ENCODE assay signal across 9 cellular contexts in the genomic region with DNA sequence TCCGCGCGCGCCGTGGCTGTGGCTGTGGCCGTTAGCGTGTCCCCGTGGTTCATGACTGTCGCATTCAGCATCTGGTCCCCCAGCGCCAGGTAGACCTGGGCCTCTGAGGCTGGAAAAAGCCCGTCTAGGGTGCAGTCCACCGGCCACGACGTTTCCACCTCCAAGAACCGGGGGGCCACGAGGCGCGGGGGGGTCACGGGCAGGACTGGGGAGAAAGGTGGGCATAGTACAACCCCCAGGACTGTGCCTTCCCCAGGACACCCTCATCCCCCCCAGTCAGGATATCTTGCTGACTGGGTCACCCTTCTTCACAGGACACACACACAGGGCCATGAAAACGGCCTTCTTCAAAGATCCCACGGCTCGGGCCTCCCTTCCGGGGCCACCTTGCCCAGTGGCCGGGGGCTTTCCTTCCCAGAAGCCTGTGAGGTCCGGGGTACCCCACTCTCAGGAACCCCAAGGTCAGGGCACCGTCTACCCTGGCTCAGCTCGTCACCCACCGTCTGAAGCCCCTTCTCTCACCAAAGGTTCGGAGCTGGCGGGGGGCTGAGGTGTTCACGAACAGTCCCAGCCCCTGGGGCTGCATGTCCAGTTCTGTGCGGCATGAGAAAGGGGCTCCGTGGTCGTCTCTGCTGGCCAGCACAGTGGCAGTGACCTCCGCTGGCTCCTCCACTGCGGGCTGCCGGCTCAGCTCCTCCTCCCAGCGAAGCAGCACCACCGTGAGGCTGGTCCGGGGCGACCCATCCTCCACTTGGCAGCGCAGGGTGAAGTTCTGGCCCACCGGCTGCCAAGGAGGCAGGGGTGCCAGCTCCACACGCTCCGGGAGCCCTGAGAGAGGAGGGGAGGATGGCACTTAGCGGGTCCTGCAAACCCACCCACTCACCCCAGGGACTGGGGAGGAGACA. TPM values are rescaled to one million over a fixed set of nuclear protein-coding genes. Genes with fewer than 3 reads are reported as not detected.
A peak's percentile ranks its signal among the peaks of the same experiment; 100 is the strongest.
DNase-seq lines count a peak whose midpoint lies in the region; ATAC-seq, FAIRE-seq and TF ChIP-seq lines count a peak whose summit lies in the region.
"Had no signal": no experiment of that assay in that cellular context is flagged by ENCODE, and none has a peak within 500 bp of the region (broad histone marks: within the 10 kb centered on the region; RNA-seq: fewer than 3 reads in every experiment).

No MANE protein-coding gene starts in this region.

- DNase-seq in A549 (ENCODE audit: low read depth in 1 of 2, low spot score in 1 of 2) (no peak), LNCaP clone FGC (ENCODE audit: low read depth) (no peak), endothelial cell of umbilical vein (ENCODE audit: low read depth, low spot score) (no peak), RPMI8226 (no peak), hippocampal formation (lab: John Stamatoyannopoulos, UW) (no peak), D721Med (ENCODE audit: insufficient read length, low spot score) (no peak), NCI-H2171 treated with DMSO at 0.1 percent for 48 hours (lab: John Stamatoyannopoulos, UW) (no peak)

- peaks cover 21% of the 10 kb centered on the region for H3K79me2 ChIP-seq in endothelial cell of umbilical vein (ENCODE audit: control insufficient read depth, insufficient read depth, low read length)

- H3K9me3 Mint-ChIP-seq in nephron: no peaks in the 10 kb centered on the region
- H3K9me3 Mint-ChIP-seq: CD8-positive, alpha-beta memory T cell had no signal

- TF ChIP-seq POLR2A in A549 (IDR thresholded peaks at IDR 0.05; ENCODE audit: low read length) (no peak), endothelial cell of umbilical vein (IDR thresholded peaks at IDR 0.05; ENCODE audit: low read depth, low read length) (no peak)

- peaks cover 8% of the 10 kb centered on the region for H3K27me3 Mint-ChIP-seq in nephron (ENCODE audit: low read depth)
- H3K27me3 Mint-ChIP-seq: CD8-positive, alpha-beta memory T cell had no signal

- H4K20me1 ChIP-seq in endothelial cell of umbilical vein (replicated peaks; ENCODE audit: control insufficient read depth, extremely low read depth, insufficient read depth, low read length): no peaks in the 10 kb centered on the region

- H3K4me1 ChIP-seq in A549: peaks cover 11% of the 10 kb centered on the region; the same call in 1 of the 3 replicates
- H3K4me1 ChIP-seq in endothelial cell of umbilical vein (ENCODE audit: control insufficient read depth, extremely low read depth, insufficient read depth, low read length): peaks cover 16% of the 10 kb centered on the region

- H3K27me3 ChIP-seq in endothelial cell of umbilical vein (ENCODE audit: control insufficient read depth in 2 of 2, insufficient read depth in 2 of 2, low read length in 2 of 2): no peaks in the 10 kb centered on the region

- peak in 1 of 2 experiments; percentile 9; a peak in 2 of 6 replicates for ATAC-seq in A549

- H3K9me3 ChIP-seq in A549 (no peaks in the 10 kb centered on the region), endothelial cell of umbilical vein (replicated peaks; ENCODE audit: control insufficient read depth, insufficient read depth, low read length) (no peaks in the 10 kb centered on the region)

- TF ChIP-seq EP300 in A549 (IDR thresholded peaks at IDR 0.05): no peak

- intact Hi-C loops in endothelial cell of umbilical vein (cut with micrococcal nuclease): loop anchor here (2.0 kb wide), 1 partner anchor 45 kb away; no protein-coding TSS in a partner anchor

- dilution Hi-C loops in endothelial cell of umbilical vein (cut with MboI; ENCODE audit: extremely low pct_ligation_motif_present, low sequenced_read_pairs): no loop called here

- H2AFZ ChIP-seq in endothelial cell of umbilical vein (ENCODE audit: low read depth, low read length): peak overlapping the region; percentile 67

- peaks cover 25% of the 10 kb centered on the region for H3K4me1 Mint-ChIP-seq in nephron

- 57% methylated on average over 12 of the region's 46 CpGs for WGBS in A549 (ENCODE audit: missing lambda C conversion rate)

- POLR2A ChIA-PET in A549 (lab: Yijun Ruan, JAX) (interaction anchor here (2.5 kb wide), 1 partner anchor 45 kb away, joined by 12 read pairs; the partner anchor contains the start of gene TYK2), endothelial cell of umbilical vein (lab: Charles Lee) (no interaction called here)

- no peak for FAIRE-seq in A549 (lab: Jason Lieb, UNC)
- no peak for FAIRE-seq in endothelial cell of umbilical vein (lab: Jason Lieb, UNC)
- FAIRE-seq in D721Med (lab: Jason Lieb, UNC): no peak

- H3K36me3 Mint-ChIP-seq in nephron (ENCODE audit: low read depth): peaks cover 3% of the 10 kb centered on the region

- no peak for TF ChIP-seq RAD21 in A549 (conservative IDR thresholded peaks at IDR 0.05 in 1 of 2, IDR thresholded peaks at IDR 0.05 in 1 of 2)

- H3K9me1 ChIP-seq in endothelial cell of umbilical vein (replicated peaks; ENCODE audit: control insufficient read depth, extremely low read depth, insufficient read depth, low read length): no peaks in the 10 kb centered on the region

- H3K4me3 ChIP-seq in A549 (peak overlapping the region; percentile 76; the same call in 1 of the 3 replicates), LNCaP clone FGC (ENCODE audit: low read depth, low read length) (peak overlapping the region; percentile 91), endothelial cell of umbilical vein (replicated peaks in 1 of 3; ENCODE audit: insufficient read depth in 1 of 3, low read depth in 1 of 3, low read length in 3 of 3) (peak overlapping the region in 1 of 3 experiments; percentile 8)

- H3K4me2 ChIP-seq in A549 (peak overlapping the region; percentile 92), endothelial cell of umbilical vein (ENCODE audit: insufficient read depth, low read length) (peak overlapping the region; percentile 14)

- peak overlapping the region; percentile 95 to 99 (median 97) for H3K4me3 Mint-ChIP-seq in nephron

- H3K36me3 ChIP-seq in endothelial cell of umbilical vein (ENCODE audit: control insufficient read depth in 2 of 2, extremely low read depth in 1 of 2, insufficient read depth in 2 of 2, low read length in 2 of 2): no peaks in the 10 kb centered on the region

- H3K27ac ChIP-seq in A549 (peak overlapping the region; percentile 13 to 77; a peak in 4 of 6 replicates), endothelial cell of umbilical vein (ENCODE audit: insufficient read depth, low read depth, low read length) (no peak overlapping the region)

- H3K27ac Mint-ChIP-seq in nephron: peak overlapping the region in 2 of 3 experiments; percentile 79 to 88

- TF ChIP-seq CTCF in A549 (IDR thresholded peaks at IDR 0.05): no peak
- no peak for TF ChIP-seq CTCF in LNCaP clone FGC (IDR thresholded peaks at IDR 0.05; ENCODE audit: control insufficient read depth, extremely low read depth, insufficient read depth)
- no peak for TF ChIP-seq CTCF in endothelial cell of umbilical vein (IDR thresholded peaks at IDR 0.05; ENCODE audit: extremely low read depth in 1 of 2, insufficient read depth in 1 of 2, low read depth in 1 of 2, low read length in 2 of 2)
- TF ChIP-seq CTCF in nephron (IDR thresholded peaks at IDR 0.05; ENCODE audit: unreplicated experiment in 3 of 3): no peak
- no peak for TF ChIP-seq CTCF in D721Med (IDR thresholded peaks at IDR 0.05; ENCODE audit: insufficient read depth, missing control alignments)

- CTCF ChIA-PET in A549 (lab: Yijun Ruan, JAX): interaction anchor here (0.8 to 1.2 kb wide), 3 partner anchors 46 to 76 kb away, joined by 3 to 4 read pairs (median 3); no protein-coding TSS in a partner anchor
- CTCF ChIA-PET in endothelial cell of umbilical vein (lab: Charles Lee): interaction anchor here (0.9 to 3.5 kb wide), 7 partner anchors 11 to 76 kb away, joined by 3 to 23 read pairs (median 8); partner anchors contain the start of genes CDC37, ICAM1 and TYK2

- no TSS peak for BruUV-seq in endothelial cell of umbilical vein (replicated peaks; lab: Mats Ljungman, UMichigan)

- no peak overlapping the region for H3K9ac ChIP-seq in endothelial cell of umbilical vein (replicated peaks; ENCODE audit: extremely low read depth, insufficient read depth, low read length)

RNA-seq across cellular contexts. Expression of gene RAVER1, which starts 2.1 kb away (rescaled TPM):
- polyA plus RNA-seq in A549 (2011; rRNA removed) (1.8 and 3.0 TPM in 2 replicates), A549 (2017; fragmentation: RNase III; extraction: RNeasy Plus Mini Kit Qiagen cat#74134 plus additional on column Dnase treatment) (20.4 to 22.1 TPM (median 21.4 TPM) in 3 replicates), endothelial cell of umbilical vein (5.1 and 5.2 TPM in 2 replicates)
- 12.5 and 20.2 TPM in 2 replicates for polyA plus RNA-seq in A549 (2012; cell fraction: cytosol; rRNA removed)
- polyA plus RNA-seq in A549 (2012; cell fraction: nucleus; rRNA removed): 26.1 and 45.9 TPM in 2 replicates
- polyA minus RNA-seq in A549 (2011; rRNA and poly(A)+ RNA removed): 2.4 and 3.4 TPM in 2 replicates
- total RNA-seq in endothelial cell of umbilical vein: 47.6 and 55.1 TPM in 2 replicates
- 8.1 and 9.9 TPM in 2 replicates for polyA plus RNA-seq in endothelial cell of umbilical vein (2011; cell fraction: cytosol; rRNA removed)
- polyA plus RNA-seq in endothelial cell of umbilical vein (2011; cell fraction: nucleus; rRNA removed): 11.0 and 13.5 TPM in 2 replicates
- polyA plus RNA-seq in endothelial cell of umbilical vein (2012): 15.4 and 18.9 TPM in 2 replicates
- 10.1 and 14.9 TPM in 2 replicates for polyA minus RNA-seq in endothelial cell of umbilical vein
- polyA minus RNA-seq in endothelial cell of umbilical vein (2011; cell fraction: cytosol; rRNA and poly(A)+ RNA removed): 32.3 TPM
- polyA minus RNA-seq in endothelial cell of umbilical vein (2011; cell fraction: nucleus; rRNA and poly(A)+ RNA removed): 10.6 and 19.1 TPM in 2 replicates

RNA-seq across cellular contexts. Expression of gene ICAM3, which starts 4.0 kb away (rescaled TPM):
- polyA plus RNA-seq in A549 (2011; rRNA removed): 4.7 and 5.3 TPM in 2 replicates
- polyA plus RNA-seq in A549 (2012; cell fraction: cytosol; rRNA removed): 11.2 and 11.4 TPM in 2 replicates
- 4.3 and 5.1 TPM in 2 replicates for polyA plus RNA-seq in A549 (2012; cell fraction: nucleus; rRNA removed)
- 6.2 to 7.3 TPM (median 6.6 TPM) in 3 replicates for polyA plus RNA-seq in A549 (2017; fragmentation: RNase III; extraction: RNeasy Plus Mini Kit Qiagen cat#74134 plus additional on column Dnase treatment)
- 4.4 and 6.0 TPM in 2 replicates for polyA minus RNA-seq in A549 (2011; rRNA and poly(A)+ RNA removed)
- total RNA-seq in endothelial cell of umbilical vein: 11.4 and 11.6 TPM in 2 replicates
- polyA plus RNA-seq in endothelial cell of umbilical vein: 6.7 and 8.7 TPM in 2 replicates
- 6.2 and 7.3 TPM in 2 replicates for polyA plus RNA-seq in endothelial cell of umbilical vein (2011; cell fraction: cytosol; rRNA removed)
- polyA plus RNA-seq in endothelial cell of umbilical vein (2011; cell fraction: nucleus; rRNA removed): 1.8 and 3.0 TPM in 2 replicates
- polyA plus RNA-seq in endothelial cell of umbilical vein (2012): 7.0 and 9.1 TPM in 2 replicates
- polyA minus RNA-seq in endothelial cell of umbilical vein: 5.5 and 6.3 TPM in 2 replicates
- 8.2 TPM for polyA minus RNA-seq in endothelial cell of umbilical vein (2011; cell fraction: cytosol; rRNA and poly(A)+ RNA removed)
- 1.2 and 1.3 TPM in 2 replicates for polyA minus RNA-seq in endothelial cell of umbilical vein (2011; cell fraction: nucleus; rRNA and poly(A)+ RNA removed)

RNA-seq across cellular contexts. Expression of gene FDX2, which starts 19.6 kb away (rescaled TPM):
- 9.9 and 13.1 TPM in 2 replicates for polyA plus RNA-seq in A549 (2011; rRNA removed)
- polyA plus RNA-seq in A549 (2012; cell fraction: cytosol; rRNA removed): 39.0 and 41.2 TPM in 2 replicates
- 45.5 and 49.8 TPM in 2 replicates for polyA plus RNA-seq in A549 (2012; cell fraction: nucleus; rRNA removed)
- 22.2 to 25.8 TPM (median 23.5 TPM) in 3 replicates for polyA plus RNA-seq in A549 (2017; fragmentation: RNase III; extraction: RNeasy Plus Mini Kit Qiagen cat#74134 plus additional on column Dnase treatment)
- polyA minus RNA-seq in A549 (2011; rRNA and poly(A)+ RNA removed): 13.2 and 14.1 TPM in 2 replicates
- 20.5 and 22.4 TPM in 2 replicates for total RNA-seq in endothelial cell of umbilical vein
- 59.8 and 61.6 TPM in 2 replicates for polyA plus RNA-seq in endothelial cell of umbilical vein
- 29.6 and 44.3 TPM in 2 replicates for polyA plus RNA-seq in endothelial cell of umbilical vein (2011; cell fraction: cytosol; rRNA removed)
- polyA plus RNA-seq in endothelial cell of umbilical vein (2011; cell fraction: nucleus; rRNA removed): 20.8 and 22.9 TPM in 2 replicates
- polyA plus RNA-seq in endothelial cell of umbilical vein (2012): 27.5 and 32.9 TPM in 2 replicates
- polyA minus RNA-seq in endothelial cell of umbilical vein: 10.6 and 13.6 TPM in 2 replicates
- 10.9 TPM for polyA minus RNA-seq in endothelial cell of umbilical vein (2011; cell fraction: cytosol; rRNA and poly(A)+ RNA removed)
- polyA minus RNA-seq in endothelial cell of umbilical vein (2011; cell fraction: nucleus; rRNA and poly(A)+ RNA removed): 4.1 and 6.8 TPM in 2 replicates

RNA-seq across cellular contexts. Expression of gene ZGLP1, which starts 25.8 kb away (rescaled TPM):
- polyA plus RNA-seq in A549 (2011; rRNA removed): 0.84 and 1.2 TPM in 2 replicates
- 2.5 and 3.0 TPM in 2 replicates for polyA plus RNA-seq in A549 (2012; cell fraction: cytosol; rRNA removed)
- 10.1 and 10.7 TPM in 2 replicates for polyA plus RNA-seq in A549 (2012; cell fraction: nucleus; rRNA removed)
- polyA plus RNA-seq in A549 (2017; fragmentation: RNase III; extraction: RNeasy Plus Mini Kit Qiagen cat#74134 plus additional on column Dnase treatment): 1.7 to 2.1 TPM (median 1.9 TPM) in 3 replicates
- polyA minus RNA-seq in A549 (2011; rRNA and poly(A)+ RNA removed): 0.12 TPM in 1 of 2 replicates, not detected in the other
- 2.9 and 5.3 TPM in 2 replicates for total RNA-seq in endothelial cell of umbilical vein
- 1.6 and 2.3 TPM in 2 replicates for polyA plus RNA-seq in endothelial cell of umbilical vein
- 0.57 and 1.4 TPM in 2 replicates for polyA plus RNA-seq in endothelial cell of umbilical vein (2011; cell fraction: cytosol; rRNA removed)
- polyA plus RNA-seq in endothelial cell of umbilical vein (2011; cell fraction: nucleus; rRNA removed): 9.4 and 10.4 TPM in 2 replicates
- polyA plus RNA-seq in endothelial cell of umbilical vein (2012): 1.8 and 2.3 TPM in 2 replicates
- 0.21 and 0.46 TPM in 2 replicates for polyA minus RNA-seq in endothelial cell of umbilical vein
- polyA minus RNA-seq in endothelial cell of umbilical vein (2011; cell fraction: cytosol; rRNA and poly(A)+ RNA removed): not detected
- 0.96 TPM in 1 of 2 replicates, not detected in the other for polyA minus RNA-seq in endothelial cell of umbilical vein (2011; cell fraction: nucleus; rRNA and poly(A)+ RNA removed)

RNA-seq across cellular contexts. Expression of gene TYK2, which starts 45.0 kb away (rescaled TPM):
- 17.0 and 41.4 TPM in 2 replicates for polyA plus RNA-seq in A549 (2011; rRNA removed)
- 45.6 and 49.9 TPM in 2 replicates for polyA plus RNA-seq in A549 (2012; cell fraction: cytosol; rRNA removed)
- 275 and 321 TPM in 2 replicates for polyA plus RNA-seq in A549 (2012; cell fraction: nucleus; rRNA removed)
- 51.9 to 65.6 TPM (median 57.1 TPM) in 3 replicates for polyA plus RNA-seq in A549 (2017; fragmentation: RNase III; extraction: RNeasy Plus Mini Kit Qiagen cat#74134 plus additional on column Dnase treatment)
- polyA minus RNA-seq in A549 (2011; rRNA and poly(A)+ RNA removed): 29.5 and 37.4 TPM in 2 replicates
- 138 and 142 TPM in 2 replicates for total RNA-seq in endothelial cell of umbilical vein
- polyA plus RNA-seq in endothelial cell of umbilical vein: 92.9 and 93.7 TPM in 2 replicates
- polyA plus RNA-seq in endothelial cell of umbilical vein (2011; cell fraction: cytosol; rRNA removed): 64.1 and 77.2 TPM in 2 replicates
- polyA plus RNA-seq in endothelial cell of umbilical vein (2011; cell fraction: nucleus; rRNA removed): 407 and 608 TPM in 2 replicates
- polyA plus RNA-seq in endothelial cell of umbilical vein (2012): 94.1 and 115 TPM in 2 replicates
- 67.3 and 98.8 TPM in 2 replicates for polyA minus RNA-seq in endothelial cell of umbilical vein
- polyA minus RNA-seq in endothelial cell of umbilical vein (2011; cell fraction: cytosol; rRNA and poly(A)+ RNA removed): 44.9 TPM
- polyA minus RNA-seq in endothelial cell of umbilical vein (2011; cell fraction: nucleus; rRNA and poly(A)+ RNA removed): 109 and 141 TPM in 2 replicates
